In the genomic region with DNA sequence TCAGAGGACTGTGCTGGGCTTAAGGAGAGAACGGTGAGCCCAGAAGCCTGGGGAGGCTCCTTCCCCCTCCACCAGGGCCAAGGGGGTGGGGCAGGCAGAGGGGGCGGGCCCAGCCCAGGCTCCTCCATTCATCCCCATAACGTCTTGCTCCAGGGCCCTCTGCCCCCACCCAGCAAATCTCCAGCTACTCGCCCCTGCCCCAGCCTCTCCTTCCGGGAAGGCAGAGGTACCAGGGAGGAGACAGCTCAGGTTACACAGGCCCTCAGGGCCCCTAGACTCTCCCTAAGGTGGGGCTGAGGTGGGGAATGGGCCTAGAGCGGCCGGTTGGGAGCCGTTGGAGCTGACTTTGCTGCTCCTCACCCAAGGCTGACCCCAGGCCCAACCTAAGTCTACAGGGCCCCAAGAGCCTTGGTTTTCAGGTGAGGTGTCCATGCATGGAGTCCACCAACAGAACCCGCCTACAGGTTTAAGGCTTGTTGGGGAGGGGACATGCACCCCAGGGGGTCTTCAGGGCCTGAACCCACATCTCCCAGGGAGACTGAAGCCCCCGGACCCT, we compare ENCODE assay signal across 8 cellular contexts. TPM values are rescaled to one million over a fixed set of nuclear protein-coding genes. Genes with fewer than 3 reads are reported as not detected.
DNase-seq lines count a peak whose midpoint lies in the region; ATAC-seq and TF ChIP-seq lines count a peak whose summit lies in the region.

No MANE protein-coding gene starts in this region.

- H3K36me3 ChIP-seq in left lung (peaks cover 0 to 4% of the 10 kb centered on the region in 2 donors), upper lobe of right lung (no peaks in the 10 kb centered on the region)

- ATAC-seq in left lung (peak; percentile 40), upper lobe of right lung (peak; percentile 28), GM18868 (IDR thresholded peaks at IDR 0.05; ENCODE audit: unreplicated experiment) (no peak)

- H3K27me3 ChIP-seq in left lung: peaks cover 0 to 55% of the 10 kb centered on the region in 2 donors
- H3K27me3 ChIP-seq in upper lobe of right lung: no peaks in the 10 kb centered on the region

- no peaks in the 10 kb centered on the region for H3K9me3 ChIP-seq in left lung
- no peaks in the 10 kb centered on the region for H3K9me3 ChIP-seq in upper lobe of right lung

- H3K4me3 Mint-ChIP-seq in MCF 10A (ENCODE audit: unreplicated experiment): peak overlapping the region; percentile 80

- TSS peak; percentile 21 for BruUV-seq in MCF 10A (replicated peaks; lab: Mats Ljungman, UMichigan)

- DNase-seq in 8988T (peak; percentile 91), HuH-7 (ENCODE audit: low spot score) (peak; percentile 74), MCF 10A (ENCODE audit: unreplicated experiment) (peak; percentile 93), left lung (peak in 1 of 2 donors; percentile 86), upper lobe of right lung (peak; percentile 78), nucleus accumbens (lab: John Stamatoyannopoulos, UW) (no peak), activated T-cell treated with anti-CD3 and anti-CD28 coated beads for 4 hours (no peak)

- POLR2A ChIA-PET in MCF 10A (lab: Yijun Ruan, JAX): interaction anchor here (0.9 to 12.9 kb wide), 16 partner anchors 9 to 430 kb away, joined by 3 to 347 read pairs (median 4); a partner anchor contains a TSS

- H3K36me3 Mint-ChIP-seq in MCF 10A (ENCODE audit: insufficient read depth, unreplicated experiment): peaks cover 33% of the 10 kb centered on the region

- H3K27ac Mint-ChIP-seq in MCF 10A (ENCODE audit: low read depth, unreplicated experiment): no peak overlapping the region

- CTCF ChIA-PET in MCF 10A (lab: Yijun Ruan, JAX): interaction anchor here (1.1 to 8.3 kb wide), 8 partner anchors 9 to 64 kb away, joined by 4 to 87 read pairs (median 36); a partner anchor contains a TSS

- no peaks in the 10 kb centered on the region for H3K27me3 Mint-ChIP-seq in MCF 10A (ENCODE audit: insufficient read depth, unreplicated experiment)

- H3K27ac ChIP-seq in left lung (peak overlapping the region; percentile 79 to 86), upper lobe of right lung (peak overlapping the region; percentile 80)

- H3K4me1 Mint-ChIP-seq in MCF 10A (ENCODE audit: insufficient read depth, unreplicated experiment): peaks cover 48% of the 10 kb centered on the region

- intact Hi-C loops in MCF 10A (cut with micrococcal nuclease) (loop anchor here (1.0 to 5.0 kb wide), 2 partner anchors 39 to 64 kb away; a partner anchor contains a TSS), left lung (cut with DNase I) (no loop called here), upper lobe of right lung (cut with DNase I) (no loop called here)

- H3K4me1 ChIP-seq in left lung: peaks cover 47 to 100% of the 10 kb centered on the region in 2 donors
- H3K4me1 ChIP-seq in upper lobe of right lung: peaks cover 75% of the 10 kb centered on the region

- no peaks in the 10 kb centered on the region for H3K9me3 Mint-ChIP-seq in MCF 10A (ENCODE audit: unreplicated experiment)

- H3K4me3 ChIP-seq in left lung: peak overlapping the region; percentile 56 to 71
- H3K4me3 ChIP-seq in upper lobe of right lung: peak overlapping the region; percentile 69

- TF ChIP-seq CTCF in MCF 10A (IDR thresholded peaks at IDR 0.05; ENCODE audit: unreplicated experiment) (no peak), left lung (IDR thresholded peaks at IDR 0.05) (no peak), upper lobe of right lung (IDR thresholded peaks at IDR 0.05) (no peak)

RNA-seq across cellular contexts. Expression of a gene that starts 1.2 kb away (rescaled TPM):
- total RNA-seq in MCF 10A (2022) (266 and 292 TPM in 2 replicates), left lung (100 to 1,000 TPM; 222 to 267 TPM), upper lobe of right lung (279 TPM)

RNA-seq across cellular contexts. Expression of a gene that starts 21.0 kb away (rescaled TPM):
- total RNA-seq in MCF 10A (2022) (1,978 and 2,055 TPM in 2 replicates), left lung (1,000 to 10,000 TPM; 1,004 to 1,135 TPM), upper lobe of right lung (1,050 TPM)

RNA-seq across cellular contexts. Expression of a gene that starts 41.2 kb away (rescaled TPM):
- 1.5 and 2.8 TPM in 2 replicates for total RNA-seq in MCF 10A (2022)
- 1 to 10 TPM; 4.1 to 6.3 TPM for total RNA-seq in left lung
- 4.1 TPM for total RNA-seq in upper lobe of right lung

Comparison
In these comparisons a context has a peak if more than half of its experiments do, and no peak if none do; other contexts are left out.
1. DNase-seq: peak in 8988T (single experiment), HuH-7 (single experiment), MCF 10A (single experiment) and upper lobe of right lung (single experiment); none in nucleus accumbens (0 of 56) and activated T-cell treated with anti-CD3 and anti-CD28 coated beads for 4 hours (single experiment).